Comparison of ENCODE assay signal across 17 cellular contexts in the genomic region with DNA sequence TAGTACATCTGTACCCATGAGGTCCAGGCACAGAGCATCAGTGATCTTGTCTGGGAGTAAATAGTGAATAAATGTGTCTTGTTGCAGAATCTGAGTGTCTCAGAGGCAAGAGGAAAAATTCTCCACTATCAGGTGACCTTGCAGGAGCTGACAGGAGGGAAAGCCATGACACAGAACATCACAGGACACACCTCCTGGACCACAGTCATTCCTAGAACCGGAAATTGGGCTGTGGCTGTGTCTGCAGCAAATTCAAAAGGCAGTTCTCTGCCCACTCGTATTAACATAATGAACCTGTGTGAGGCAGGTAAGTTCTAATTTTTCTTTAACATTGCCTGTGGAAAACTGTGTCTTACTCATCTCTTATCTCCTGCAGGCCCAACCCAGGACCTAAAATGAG. TPM values are rescaled to one million over a fixed set of nuclear protein-coding genes. Genes with fewer than 3 reads are reported as not detected.
DNase-seq lines count a peak whose midpoint lies in the region; ATAC-seq, FAIRE-seq and TF ChIP-seq lines count a peak whose summit lies in the region.
"Had no signal": no experiment of that assay in that cellular context is flagged by ENCODE, and none has a peak within 500 bp of the region (broad histone marks: within the 10 kb centered on the region; RNA-seq: fewer than 3 reads in every experiment).

No MANE protein-coding gene starts in this region.

- H3K9ac ChIP-seq in K562 (ENCODE audit: insufficient read depth in 1 of 2, low read depth in 2 of 2, low read length in 2 of 2) = no peak overlapping the region

- CTCF ChIA-PET in K562 (lab: Yijun Ruan, JAX; ENCODE audit: low intra/inter-chr PET ratio) = interaction anchor here (0.7 kb wide), 1 partner anchor 410 kb away, joined by 3 read pairs; no protein-coding TSS in a partner anchor

- ATAC-seq in GM21529 (IDR thresholded peaks at IDR 0.05; ENCODE audit: unreplicated experiment) (peak; percentile 90), HG03280 (IDR thresholded peaks at IDR 0.05; ENCODE audit: unreplicated experiment) (peak; percentile 64), K562 (peak; percentile 12; the same call in 2 of the 3 replicates)
- ATAC-seq: right lobe of liver had no signal

- H3K4me3 ChIP-seq in K562 = no peak overlapping the region
- H3K4me3 ChIP-seq: right lobe of liver, SJSA1, uterus had no signal

- H3K9me3 ChIP-seq in K562 (replicated peaks; ENCODE audit: control insufficient read depth, insufficient read depth, low read depth, low read length) = no peaks in the 10 kb centered on the region
- H3K9me3 ChIP-seq: right lobe of liver, SJSA1, uterus had no signal

- TF ChIP-seq RAD21 in K562 (CRISPR knock-in tag; conservative IDR thresholded peaks at IDR 0.05 in 1 of 2, IDR thresholded peaks at IDR 0.05 in 1 of 2) = no peak

- no peak for TF ChIP-seq EP300 in K562 (IDR thresholded peaks at IDR 0.05; ENCODE audit: low read length)

- H3K4me1 ChIP-seq in K562 (replicated peaks in 1 of 2; ENCODE audit: control insufficient read depth in 2 of 2, insufficient read depth in 2 of 2, low read length in 2 of 2) = peaks cover 0 to 11% of the 10 kb centered on the region in 2 experiments; a peak in 4 of 5 replicates
- H3K4me1 ChIP-seq: right lobe of liver, SJSA1, uterus had no signal

- no TSS peak for BruUV-seq in K562 (replicated peaks; lab: Mats Ljungman, UMichigan)

- H3K27ac ChIP-seq in K562 (ENCODE audit: extremely low read depth, low read depth, low read length) = no peak overlapping the region
- H3K27ac ChIP-seq: brain microvascular endothelial cell, epithelial cell of prostate, HL-60, right lobe of liver, SJSA1, uterus had no signal

- no peaks in the 10 kb centered on the region; the same call in 2 of the 3 replicates for H3K36me3 ChIP-seq in K562 (ENCODE audit: control insufficient read depth, insufficient read depth, low read length)
- H3K36me3 ChIP-seq: brain microvascular endothelial cell, right lobe of liver, SJSA1, uterus had no signal

- TF ChIP-seq CTCF in K562 (IDR thresholded peaks at IDR 0.05 in 2 of 3, conservative IDR thresholded peaks at IDR 0.05 in 1 of 3; ENCODE audit: insufficient read depth in 2 of 3, low read depth in 1 of 3, low read length in 3 of 3) = no peak

- intact Hi-C loops in K562 (cut with micrococcal nuclease) = loop anchor here (5.0 kb wide), 1 partner anchor 583 kb away; no protein-coding TSS in a partner anchor

- H3K79me2 ChIP-seq in K562 (ENCODE audit: control insufficient read depth, insufficient read depth, low read length) = no peaks in the 10 kb centered on the region

- no peak for TF ChIP-seq POLR2A in K562 (conservative IDR thresholded peaks at IDR 0.05)

- WGBS in K562 (ENCODE audit: insufficient coverage, low coverage, missing lambda C conversion rate) = 26% methylated on average over 2 of the region's 2 CpGs

- peak; percentile 49 for DNase-seq in activated CD4-positive, alpha-beta T cell treated with anti-CD3 and anti-CD28 coated beads for 48 hours
- DNase-seq in activated CD4-positive, alpha-beta T cell treated with anti-CD3 and anti-CD28 coated beads, Interleukin-2, amount 50 U/mL, for 1 hour = no peak
- DNase-seq in K562 (ENCODE audit: extremely low read depth in 1 of 4, low spot score in 3 of 4) (peak in 1 of 4 experiments; percentile 35), HPDE6-E6E7 (ENCODE audit: extremely low spot score) (no peak), NCI-H146 treated with DMSO at 0.1 percent for 48 hours (lab: John Stamatoyannopoulos, UW; ENCODE audit: unreplicated experiment) (no peak)
- no peak for DNase-seq in activated CD8-positive, alpha-beta memory T cell treated with anti-CD3 and anti-CD28 coated beads, Interleukin-2, amount 50 U/mL, for 48 hours
- DNase-seq: brain microvascular endothelial cell, DMS79, NCI-H1092, NCI-H69, right lobe of liver, uterus had no signal

- no peaks in the 10 kb centered on the region for H3K9me1 ChIP-seq in K562 (ENCODE audit: control insufficient read depth, insufficient read depth, low read length)

- H3K27me3 ChIP-seq in K562 (ENCODE audit: control insufficient read depth in 2 of 2, insufficient read depth in 2 of 2, low read length in 2 of 2) = no peaks in the 10 kb centered on the region
- H3K27me3 ChIP-seq: brain microvascular endothelial cell, right lobe of liver, uterus had no signal

- no peak for FAIRE-seq in K562 (lab: Jason Lieb, UNC)

- POLR2A ChIA-PET in K562 (lab: Yijun Ruan, JAX) = interaction anchor here (0.6 to 1.1 kb wide), 4 partner anchors 12 to 77 kb away, joined by 3 read pairs; no protein-coding TSS in a partner anchor

- H2AFZ ChIP-seq in K562 (ENCODE audit: low read depth, low read length) = 0 out of 2 replicates have a peak overlapping the region, but pooled peaks have one; percentile 1

- H3K4me2 ChIP-seq in K562 (ENCODE audit: insufficient read depth, low read length) = peak overlapping the region; percentile 14; the same call in 1 of the 2 replicates

- in situ Hi-C loops in K562 (cut with MboI) = no loop called here

- no peaks in the 10 kb centered on the region for H4K20me1 ChIP-seq in K562 (replicated peaks; ENCODE audit: control insufficient read depth, insufficient read depth, low read length)

TF ChIP-seq in K562, 482 proteins besides CTCF, POLR2A, EP300 and RAD21:
- peak; percentile 62 for TF ChIP-seq FOSL1 (tag; conservative IDR thresholded peaks at IDR 0.05)
- TF ChIP-seq, protein P1, sequence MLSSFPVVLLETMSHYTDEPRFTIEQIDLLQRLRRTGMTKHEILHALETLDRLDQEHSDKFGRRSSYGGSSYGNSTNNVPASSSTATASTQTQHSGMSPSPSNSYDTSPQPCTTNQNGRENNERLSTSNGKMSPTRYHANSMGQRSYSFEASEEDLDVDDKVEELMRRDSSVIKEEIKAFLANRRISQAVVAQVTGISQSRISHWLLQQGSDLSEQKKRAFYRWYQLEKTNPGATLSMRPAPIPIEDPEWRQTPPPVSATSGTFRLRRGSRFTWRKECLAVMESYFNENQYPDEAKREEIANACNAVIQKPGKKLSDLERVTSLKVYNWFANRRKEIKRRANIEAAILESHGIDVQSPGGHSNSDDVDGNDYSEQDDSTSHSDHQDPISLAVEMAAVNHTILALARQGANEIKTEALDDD (IDR thresholded peaks at IDR 0.05) = no peak
TF ChIP-seq in K562: peak in this region for 1.

RNA-seq across cellular contexts. Expression of a gene that starts 43.1 kb away (rescaled TPM):
- total RNA-seq in K562 (2011; cell fraction: chromatin; rRNA removed; ENCODE audit: low replicate concordance) = 1.5 and 5.3 TPM in 2 replicates
- 0.50 and 1.2 TPM in 2 replicates for total RNA-seq in K562 (2011; cell fraction: nucleolus; rRNA removed)
- 0.95 and 2.4 TPM in 2 replicates for total RNA-seq in K562 (2011; cell fraction: nucleoplasm; rRNA removed)
- total RNA-seq in K562 (2014; rRNA removed) = 0.73 and 1.5 TPM in 2 replicates
- 2.9 and 3.3 TPM in 2 replicates for total RNA-seq in K562 (2014; rRNA removed; fragmentation: Illumina TruSeq; extraction: Trizol)
- 3.3 and 3.8 TPM in 2 replicates for total RNA-seq in K562 (2015; rRNA removed; fragmentation: Illumina TruSeq; extraction: Trizol)
- total RNA-seq in K562 (2021) = 1.9 and 2.5 TPM in 2 replicates
- polyA plus RNA-seq in K562 (2011; rRNA removed) = 0.39 and 5.4 TPM in 2 replicates
- polyA plus RNA-seq in K562 (2011; cell fraction: cytosol; rRNA removed) = 0.10 and 2.6 TPM in 2 replicates
- polyA plus RNA-seq in K562 (2011; cell fraction: nucleus; rRNA removed) = 0.41 and 6.1 TPM in 2 replicates
- polyA plus RNA-seq in K562 (2012) = 1.2 and 2.6 TPM in 2 replicates
- polyA plus RNA-seq in K562 (2014; fragmentation: Illumina TruSeq; extraction: Trizol) = 2.3 and 2.6 TPM in 2 replicates
- 1 to 10 TPM in 1 of 2 experiments, under 1 TPM in 1; 0.45 to 1.1 TPM for polyA plus RNA-seq in K562 (2014; fragmentation: Nextera tagmentation; extraction: Ambion mirVana)
- 2.3 and 2.8 TPM in 2 replicates for polyA plus RNA-seq in K562 (2014; rRNA removed)
- polyA minus RNA-seq in K562 (2011; rRNA and poly(A)+ RNA removed) = 0.46 and 10.9 TPM in 2 replicates
- 2.9 TPM in 1 of 2 replicates, not detected in the other for polyA minus RNA-seq in K562 (2011; cell fraction: cytosol; rRNA and poly(A)+ RNA removed)
- polyA minus RNA-seq in K562 (2011; cell fraction: nucleus; rRNA and poly(A)+ RNA removed) = 0.27 and 7.2 TPM in 2 replicates
- total RNA-seq: SJSA1 had no signal

Comparison
In these comparisons a context has a peak if more than half of its experiments do, and no peak if none do; other contexts are left out.
1. ATAC-seq: peak in every context shown above with its lines; median percentile 90 in GM21529; 64 in HG03280; 12 in K562.